ENCODE assay signal across 22 cellular contexts in genomic region chr10:94997763-94998174, GRCh38. TPM values are rescaled to one million over a fixed set of nuclear protein-coding genes. Genes with fewer than 3 reads are reported as not detected.
"Had no signal": no experiment of that assay in that cellular context is flagged by ENCODE, and none has a peak within 500 bp of the region (broad histone marks: within the 10 kb centered on the region; RNA-seq: fewer than 3 reads in every experiment).

No MANE protein-coding gene starts in this region.

- H3K9me3 ChIP-seq: ascending aorta, mucosa of descending colon, prostate gland, suprapubic skin, upper lobe of right lung had no signal

- H3K27ac ChIP-seq: ascending aorta, dorsolateral prefrontal cortex, esophagus squamous epithelium, prostate gland, SK-N-MC, suprapubic skin, upper lobe of right lung, WERI-Rb-1 had no signal

- H3K36me3 ChIP-seq: ascending aorta, esophagus squamous epithelium, prostate gland, suprapubic skin, upper lobe of right lung, WERI-Rb-1 had no signal

- DNase-seq: activated CD8-positive, alpha-beta memory T cell treated with anti-CD3 and anti-CD28 coated beads, Interleukin-2, amount 10 ng/mL, durations not matched to agents 7 days and 5 days; activated gamma-delta T cell; activated T-cell treated with anti-CD3 and anti-CD28 coated beads, Interleukin-2, amount 50 U/mL, for 4 hours; dorsolateral prefrontal cortex; esophagus squamous epithelium; foreskin fibroblast; head of caudate nucleus; immature natural killer cell; left cardiac atrium; mucosa of descending colon; naive thymus-derived CD8-positive, alpha-beta T cell; occipital lobe; stimulated activated naive CD8-positive, alpha-beta T cell treated with anti-CD3 and anti-CD28 coated beads, Interleukin-15, Interleukin-2, amounts not matched to agents 100 U/mL and 50 U/mL, for 24 hours; T-cell; upper lobe of right lung; WERI-Rb-1 had no signal

- ATAC-seq: activated CD8-positive, alpha-beta memory T cell treated with anti-CD3 and anti-CD28 coated beads, Interleukin-2, amount 10 ng/mL, durations not matched to agents 7 days and 5 days; activated T-cell treated with anti-CD3 and anti-CD28 coated beads, Interleukin-2, amount 50 U/mL, for 4 hours; left cardiac atrium; mucosa of descending colon; naive thymus-derived CD8-positive, alpha-beta T cell; sciatic nerve; stimulated activated naive CD8-positive, alpha-beta T cell treated with anti-CD3 and anti-CD28 coated beads, Interleukin-15, Interleukin-2, amounts not matched to agents 100 U/mL and 50 U/mL, for 24 hours; T-cell; upper lobe of right lung had no signal

- H3K4me1 ChIP-seq: ascending aorta, esophagus squamous epithelium, prostate gland, suprapubic skin, upper lobe of right lung had no signal

- H3K4me3 ChIP-seq: ascending aorta, dorsolateral prefrontal cortex, esophagus squamous epithelium, lung, mucosa of descending colon, prostate gland, SK-N-MC, suprapubic skin, upper lobe of right lung had no signal

- H3K27me3 ChIP-seq: ascending aorta, esophagus squamous epithelium, suprapubic skin, upper lobe of right lung had no signal

RNA-seq across cellular contexts. Expression of gene CYP2C9, which starts 59.3 kb away (rescaled TPM):
- total RNA-seq: activated CD8-positive, alpha-beta memory T cell treated with anti-CD3 and anti-CD28 coated beads, Interleukin-2, amount 10 ng/mL, durations not matched to agents 7 days and 5 days; ascending aorta; dorsolateral prefrontal cortex; naive thymus-derived CD8-positive, alpha-beta T cell; occipital lobe; prostate gland; sciatic nerve had no signal
- polyA plus RNA-seq: immature natural killer cell; naive thymus-derived CD8-positive, alpha-beta T cell had no signal
